1 cellular context compared by ENCODE assay signal in the genomic region with DNA sequence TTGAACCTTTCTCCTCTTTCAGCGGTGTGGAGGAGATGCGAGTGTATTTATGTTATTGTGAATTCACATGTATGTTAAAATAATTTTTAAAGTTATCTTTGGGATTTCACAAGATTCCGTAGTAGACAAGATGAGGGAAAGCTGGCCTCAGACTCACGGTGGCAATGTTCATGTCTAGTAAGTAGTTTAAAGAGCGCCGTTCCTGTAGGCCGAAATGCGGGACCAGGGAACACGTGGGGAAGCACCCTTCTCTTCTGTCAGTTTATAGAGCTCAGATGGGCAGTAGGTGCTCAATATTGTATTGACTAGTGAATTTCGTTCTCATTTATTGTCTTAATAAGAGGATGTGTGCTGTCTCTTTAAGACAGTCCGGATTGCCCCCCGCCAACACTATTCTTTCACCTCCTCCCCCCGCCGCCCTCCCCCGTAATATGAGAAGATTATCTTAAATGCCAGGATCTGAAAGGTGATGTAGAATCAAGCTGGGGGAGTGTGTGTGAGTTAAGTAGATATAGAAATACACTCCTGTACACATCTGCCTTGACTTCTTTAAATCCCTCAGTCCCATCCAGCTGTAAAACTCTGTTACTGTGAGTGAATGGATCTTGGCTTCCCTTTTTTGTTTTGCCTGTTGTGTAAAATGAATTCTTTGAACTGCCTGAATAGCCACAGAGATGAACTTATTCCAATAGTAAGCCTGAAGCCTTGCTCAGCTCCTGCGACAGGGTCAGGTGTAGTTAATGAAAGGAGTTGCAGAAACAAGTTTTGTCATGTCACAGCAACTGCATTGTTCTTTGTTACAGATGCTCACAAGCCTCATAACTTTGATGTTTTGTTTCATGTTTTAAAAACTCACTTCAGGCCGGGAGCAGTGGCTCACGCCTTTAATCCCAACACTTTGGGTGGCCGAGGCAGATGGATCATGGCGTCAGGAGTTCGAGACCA.
TF ChIP-seq lines count a peak whose summit lies in the region.

No MANE protein-coding gene starts in this region.

TF ChIP-seq in WTC11, 78 proteins besides CTCF, POLR2A, EP300 and RAD21 (continued from another document):
- TF ChIP-seq TCF7 (CRISPR knock-in tag; IDR thresholded peaks at IDR 0.05; ENCODE audit: low read depth) (no peak), RELA (CRISPR knock-in tag; IDR thresholded peaks at IDR 0.05; ENCODE audit: borderline replicate concordance) (no peak), ATF2 (CRISPR knock-in tag; IDR thresholded peaks at IDR 0.05; ENCODE audit: borderline replicate concordance, low read depth) (no peak), NFATC4 (CRISPR knock-in tag; IDR thresholded peaks at IDR 0.05) (no peak), ZNF219 (CRISPR knock-in tag; IDR thresholded peaks at IDR 0.05; ENCODE audit: borderline replicate concordance) (no peak), FOXK1 (CRISPR knock-in tag; IDR thresholded peaks at IDR 0.05) (no peak), USF2 (CRISPR knock-in tag; IDR thresholded peaks at IDR 0.05) (no peak), FOXJ3 (CRISPR knock-in tag; IDR thresholded peaks at IDR 0.05; ENCODE audit: borderline replicate concordance) (no peak), MLX (CRISPR knock-in tag; IDR thresholded peaks at IDR 0.05) (no peak)
- TF ChIP-seq, protein P1, sequence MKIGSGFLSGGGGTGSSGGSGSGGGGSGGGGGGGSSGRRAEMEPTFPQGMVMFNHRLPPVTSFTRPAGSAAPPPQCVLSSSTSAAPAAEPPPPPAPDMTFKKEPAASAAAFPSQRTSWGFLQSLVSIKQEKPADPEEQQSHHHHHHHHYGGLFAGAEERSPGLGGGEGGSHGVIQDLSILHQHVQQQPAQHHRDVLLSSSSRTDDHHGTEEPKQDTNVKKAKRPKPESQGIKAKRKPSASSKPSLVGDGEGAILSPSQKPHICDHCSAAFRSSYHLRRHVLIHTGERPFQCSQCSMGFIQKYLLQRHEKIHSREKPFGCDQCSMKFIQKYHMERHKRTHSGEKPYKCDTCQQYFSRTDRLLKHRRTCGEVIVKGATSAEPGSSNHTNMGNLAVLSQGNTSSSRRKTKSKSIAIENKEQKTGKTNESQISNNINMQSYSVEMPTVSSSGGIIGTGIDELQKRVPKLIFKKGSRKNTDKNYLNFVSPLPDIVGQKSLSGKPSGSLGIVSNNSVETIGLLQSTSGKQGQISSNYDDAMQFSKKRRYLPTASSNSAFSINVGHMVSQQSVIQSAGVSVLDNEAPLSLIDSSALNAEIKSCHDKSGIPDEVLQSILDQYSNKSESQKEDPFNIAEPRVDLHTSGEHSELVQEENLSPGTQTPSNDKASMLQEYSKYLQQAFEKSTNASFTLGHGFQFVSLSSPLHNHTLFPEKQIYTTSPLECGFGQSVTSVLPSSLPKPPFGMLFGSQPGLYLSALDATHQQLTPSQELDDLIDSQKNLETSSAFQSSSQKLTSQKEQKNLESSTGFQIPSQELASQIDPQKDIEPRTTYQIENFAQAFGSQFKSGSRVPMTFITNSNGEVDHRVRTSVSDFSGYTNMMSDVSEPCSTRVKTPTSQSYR (CRISPR knock-in tag; IDR thresholded peaks at IDR 0.05), result no peak
